ENCODE assay signal across 2 cellular contexts in genomic region chr3:178987745-178988144, GRCh38.
A peak's percentile ranks its signal among the peaks of the same experiment; 100 is the strongest.
TF ChIP-seq lines count a peak whose summit lies in the region.

No MANE protein-coding gene starts in this region.

TF ChIP-seq in HEK293, 187 proteins besides CTCF, POLR2A, EP300 and RAD21 (continued from another document):
- no peak for TF ChIP-seq BCL6B (tag by site-specific recombination; IDR thresholded peaks at IDR 0.05)
- peak; percentile 96 for TF ChIP-seq SETDB1 (IDR thresholded peaks at IDR 0.05; ENCODE audit: insufficient read length, low read length)
- no peak for TF ChIP-seq ZNF362 (tag by site-specific recombination; IDR thresholded peaks at IDR 0.05)
- TF ChIP-seq ZBTB1 (tag by site-specific recombination; IDR thresholded peaks at IDR 0.05): no peak
- peak; percentile 77; the same call in 1 of the 2 replicates for TF ChIP-seq TRIM28 (IDR thresholded peaks at IDR 0.05; ENCODE audit: borderline replicate concordance, low read length)
- no peak for TF ChIP-seq ZSCAN16 (tag by site-specific recombination; IDR thresholded peaks at IDR 0.05)

TF ChIP-seq in GM23338, 12 proteins besides CTCF, POLR2A, EP300 and RAD21 (continued from another document):
- TF ChIP-seq ZNF462 (CRISPR knock-in tag; IDR thresholded peaks at IDR 0.05) (no peak), REST (IDR thresholded peaks at IDR 0.05; ENCODE audit: unreplicated experiment) (no peak), EZH2phosphoT487 (IDR thresholded peaks at IDR 0.05; ENCODE audit: unreplicated experiment) (no peak), EZH2 (IDR thresholded peaks at IDR 0.05; ENCODE audit: low read depth, unreplicated experiment) (no peak), ZNF331 (CRISPR knock-in tag; IDR thresholded peaks at IDR 0.05; ENCODE audit: low read depth) (no peak)
